1 cellular context compared by ENCODE assay signal in the genomic region with DNA sequence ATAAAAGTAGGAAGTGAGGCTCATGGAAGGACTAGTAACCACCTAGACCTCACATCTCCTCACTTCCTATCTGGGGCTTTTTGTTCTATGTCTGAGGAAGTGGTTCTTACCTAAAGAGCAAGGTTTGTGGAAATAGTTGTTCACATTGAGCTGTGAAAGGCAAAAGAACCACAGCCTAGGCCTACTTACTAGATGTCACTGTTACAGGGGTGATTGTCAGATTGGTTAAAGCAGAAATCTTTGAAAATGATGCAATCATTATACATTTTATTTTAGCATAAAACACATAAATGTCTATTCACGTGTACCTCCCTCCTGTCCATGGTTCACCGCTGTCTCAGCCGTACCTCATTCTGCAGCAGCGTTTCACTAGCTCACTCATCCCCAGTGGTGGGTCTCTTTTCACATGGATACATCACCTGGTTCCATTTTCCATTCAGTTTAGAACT.
TF ChIP-seq lines count a peak whose summit lies in the region.

No MANE protein-coding gene starts in this region.

TF ChIP-seq in H1, 55 proteins besides CTCF, POLR2A, EP300 and RAD21 (continued from another document):
- TF ChIP-seq FOSL1 (IDR thresholded peaks at IDR 0.05; ENCODE audit: insufficient read depth, low read depth, low read length): no peak
- TF ChIP-seq SP2 (IDR thresholded peaks at IDR 0.05; ENCODE audit: low read length): no peak
- no peak for TF ChIP-seq GABPA (IDR thresholded peaks at IDR 0.05; ENCODE audit: borderline replicate concordance, insufficient read depth, low read length)
- TF ChIP-seq RNF2 (IDR thresholded peaks at IDR 0.05; ENCODE audit: borderline replicate concordance, low read depth, low read length, missing control alignments, poor library complexity, severe bottlenecking): no peak
- TF ChIP-seq SIX5 (IDR thresholded peaks at IDR 0.05; ENCODE audit: low read depth, low read length): no peak
- TF ChIP-seq BACH1 (IDR thresholded peaks at IDR 0.05; ENCODE audit: low read length): no peak
- TF ChIP-seq BRCA1 (IDR thresholded peaks at IDR 0.05; ENCODE audit: low read depth, low read length): no peak
